Comparison of ENCODE assay signal across 17 cellular contexts in the genomic region with DNA sequence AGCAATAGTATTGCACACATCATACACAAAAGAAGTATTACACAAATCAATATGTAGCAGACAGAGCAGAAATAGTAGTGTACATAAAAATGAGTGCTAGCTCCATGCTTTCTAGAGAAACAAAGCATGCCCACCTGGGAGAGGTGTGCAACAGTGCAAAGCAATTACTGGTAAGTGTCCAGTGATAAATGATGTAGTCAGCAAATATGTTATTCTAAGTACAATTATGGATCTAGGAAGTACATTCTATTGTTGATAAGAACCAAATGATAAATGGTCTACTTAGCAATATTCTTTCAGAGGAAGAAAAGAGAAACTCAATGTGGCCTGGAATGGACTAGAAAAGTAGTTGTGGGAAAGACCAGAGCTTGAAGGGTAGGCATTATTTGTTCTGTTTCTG.
"Had no signal": no experiment of that assay in that cellular context is flagged by ENCODE, and none has a peak within 500 bp of the region (broad histone marks: within the 10 kb centered on the region; RNA-seq: fewer than 3 reads in every experiment).

No MANE protein-coding gene starts in this region.

- H3K4me1 ChIP-seq: SJSA1 had no signal

- H3K9me3 ChIP-seq: SJSA1 had no signal

- H3K36me3 ChIP-seq: SJSA1 had no signal

- H3K27ac ChIP-seq: SJSA1, SK-N-MC had no signal

- H3K4me3 ChIP-seq: SJSA1, SK-N-MC had no signal

- DNase-seq: Karpas-422, KG1, MM.1S, NCI-H1092 treated with DMSO at 0.1 percent for 48 hours, NCI-H1436, NCI-H187, NCI-H2029, NCI-H2171, NCI-H446, NCI-H510A, NCI-H524 treated with DMSO at 0.1 percent for 48 hours, NCI-H69, Right ventricle myocardium superior, RPMI8226, SIG-M5 had no signal
